29 cellular contexts compared by ENCODE assay signal in the genomic region with DNA sequence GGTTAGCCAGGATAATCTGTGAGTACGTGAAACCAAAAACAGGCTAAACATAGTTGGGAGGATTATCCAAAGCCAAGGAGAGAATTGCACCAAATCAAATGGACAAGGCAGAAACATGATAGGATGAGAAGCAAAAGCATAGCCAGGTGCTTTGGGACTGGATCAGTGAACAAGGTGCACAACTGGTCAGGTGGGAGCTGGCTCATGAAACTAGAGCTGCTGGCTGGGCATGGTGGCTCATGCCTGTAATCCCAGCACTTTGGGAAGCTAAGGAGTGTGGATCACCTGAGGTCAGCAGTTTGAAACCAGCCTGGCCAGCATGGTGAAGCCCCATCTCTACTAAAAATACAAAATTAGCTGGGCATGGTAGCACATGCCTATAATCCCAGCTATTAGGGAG. TPM values are rescaled to one million over a fixed set of nuclear protein-coding genes. Genes with fewer than 3 reads are reported as not detected.
"Had no signal": no experiment of that assay in that cellular context is flagged by ENCODE, and none has a peak within 500 bp of the region (broad histone marks: within the 10 kb centered on the region; RNA-seq: fewer than 3 reads in every experiment).

No MANE protein-coding gene starts in this region.

- DNase-seq: colonic mucosa; cortex of kidney; effector CD8-positive, alpha-beta T cell; effector memory CD8-positive, alpha-beta T cell; endodermal cell; erythroblast; esophagus squamous epithelium; foreskin fibroblast; foreskin melanocyte; gastrocnemius medialis; glutamatergic neuron; head of caudate nucleus; heart right ventricle; hippocampal formation; left cardiac atrium; left lung; left ventricle myocardium superior; lower lobe of right lung; mesenchymal stem cell; mucosa of descending colon; naive B cell had no signal

- ATAC-seq: effector memory CD8-positive, alpha-beta T cell; esophagus mucosa; gastrocnemius medialis; heart right ventricle; left cardiac atrium; left lung; left ventricle myocardium superior; lower lobe of right lung; mucosa of descending colon had no signal

RNA-seq across cellular contexts. Expression of a gene that starts 13.7 kb away (rescaled TPM):
- total RNA-seq: colonic mucosa, dermis microvascular lymphatic vessel endothelial cell, endodermal cell, esophagus mucosa, esophagus squamous epithelium, gastrocnemius medialis, glomerular endothelial cell, heart right ventricle, kidney epithelial cell, left cardiac atrium, left lung, left ventricle myocardium superior, lower leg skin, lower lobe of right lung, lung microvascular endothelial cell, mesothelial cell of epicardium, mucosa of descending colon, myocyte had no signal

RNA-seq across cellular contexts. Expression of a gene that starts 45.3 kb away (rescaled TPM):
- total RNA-seq: dermis microvascular lymphatic vessel endothelial cell, esophagus mucosa, esophagus squamous epithelium, gastrocnemius medialis, glomerular endothelial cell, kidney epithelial cell, left lung, left ventricle myocardium superior, lower lobe of right lung, lung microvascular endothelial cell, myocyte had no signal
